14 cellular contexts compared by ENCODE assay signal in genomic region chr5:126963822-126964375, GRCh38.
"Had no signal": no experiment of that assay in that cellular context is flagged by ENCODE, and none has a peak within 500 bp of the region (broad histone marks: within the 10 kb centered on the region; RNA-seq: fewer than 3 reads in every experiment).

No MANE protein-coding gene starts in this region.

- H3K4me3 ChIP-seq: psoas muscle, sigmoid colon, spleen, thyroid gland had no signal

- FAIRE-seq: endothelial cell of umbilical vein, kidney had no signal

- H3K27ac ChIP-seq: brain microvascular endothelial cell, psoas muscle, sigmoid colon, spleen, thyroid gland had no signal

- DNase-seq: activated naive CD4-positive, alpha-beta T cell treated with Interleukin-2 at 50 U/mL for 16 hours; activated T-cell treated with anti-CD3 and anti-CD28 coated beads for 4 hours; anterior cingulate cortex; brain microvascular endothelial cell; cortex of kidney; effector CD4-positive, alpha-beta T cell; foreskin fibroblast; hypothalamus; kidney; psoas muscle; sigmoid colon; spleen; thyroid gland had no signal

- H3K9me3 ChIP-seq: psoas muscle, sigmoid colon, spleen, thyroid gland had no signal

- H3K27me3 ChIP-seq: brain microvascular endothelial cell, sigmoid colon, spleen, thyroid gland had no signal

- H3K4me1 ChIP-seq: sigmoid colon, thyroid gland had no signal

- H3K36me3 ChIP-seq: brain microvascular endothelial cell, sigmoid colon, spleen, thyroid gland had no signal
